Comparison of ENCODE assay signal across 1 cellular context in the genomic region with DNA sequence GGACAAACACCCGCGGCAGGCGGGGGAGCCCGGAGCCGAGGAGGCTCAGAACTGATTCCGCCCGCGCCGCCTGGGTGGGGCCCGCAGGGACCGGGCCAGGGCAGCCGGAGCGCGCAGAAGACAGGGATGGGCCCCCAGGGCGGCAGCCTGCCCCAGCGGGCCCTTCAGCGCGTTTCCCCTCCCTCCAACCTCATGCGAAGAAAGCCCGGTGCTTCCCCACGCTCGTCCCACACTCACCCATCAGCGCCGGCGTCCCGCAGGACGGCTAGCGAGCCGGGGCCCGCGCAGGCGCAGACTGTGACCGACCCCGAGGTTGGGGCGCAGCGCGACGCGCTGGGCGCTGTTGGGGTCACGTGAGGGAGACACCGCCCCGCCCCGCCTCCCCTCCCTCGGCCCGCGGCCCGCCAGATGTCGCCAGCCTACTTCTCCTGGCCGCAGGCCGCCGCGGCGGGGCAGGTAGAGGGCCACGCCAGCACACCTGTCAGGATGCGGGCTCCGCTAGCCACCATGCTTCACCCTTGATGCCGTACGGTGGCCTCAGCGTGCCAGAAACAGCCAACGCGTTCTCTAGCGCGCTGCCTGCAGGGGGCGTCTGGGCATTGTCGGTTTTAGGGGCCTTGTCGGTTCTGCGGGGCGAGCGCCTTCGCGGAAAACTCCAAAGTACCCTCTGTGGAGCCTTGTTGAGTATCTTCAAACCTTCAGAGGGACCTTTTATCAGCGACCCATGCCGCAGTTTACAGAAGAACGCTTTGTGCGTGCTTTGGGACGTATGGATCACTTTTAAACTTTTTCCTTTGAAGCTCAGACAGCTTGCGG.
A peak's percentile ranks its signal among the peaks of the same experiment; 100 is the strongest.
TF ChIP-seq lines count a peak whose summit lies in the region.

A gene with protein sequence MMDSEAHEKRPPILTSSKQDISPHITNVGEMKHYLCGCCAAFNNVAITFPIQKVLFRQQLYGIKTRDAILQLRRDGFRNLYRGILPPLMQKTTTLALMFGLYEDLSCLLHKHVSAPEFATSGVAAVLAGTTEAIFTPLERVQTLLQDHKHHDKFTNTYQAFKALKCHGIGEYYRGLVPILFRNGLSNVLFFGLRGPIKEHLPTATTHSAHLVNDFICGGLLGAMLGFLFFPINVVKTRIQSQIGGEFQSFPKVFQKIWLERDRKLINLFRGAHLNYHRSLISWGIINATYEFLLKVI (minus strand): TSS at position 297 of the 816 bp plus-strand sequence. CDS start 15,577 bp downstream, outside the sequence.

TF ChIP-seq in HepG2, 621 proteins besides CTCF, POLR2A, EP300 and RAD21 (continued from another document and continues in another):
- TF ChIP-seq, protein P1, sequence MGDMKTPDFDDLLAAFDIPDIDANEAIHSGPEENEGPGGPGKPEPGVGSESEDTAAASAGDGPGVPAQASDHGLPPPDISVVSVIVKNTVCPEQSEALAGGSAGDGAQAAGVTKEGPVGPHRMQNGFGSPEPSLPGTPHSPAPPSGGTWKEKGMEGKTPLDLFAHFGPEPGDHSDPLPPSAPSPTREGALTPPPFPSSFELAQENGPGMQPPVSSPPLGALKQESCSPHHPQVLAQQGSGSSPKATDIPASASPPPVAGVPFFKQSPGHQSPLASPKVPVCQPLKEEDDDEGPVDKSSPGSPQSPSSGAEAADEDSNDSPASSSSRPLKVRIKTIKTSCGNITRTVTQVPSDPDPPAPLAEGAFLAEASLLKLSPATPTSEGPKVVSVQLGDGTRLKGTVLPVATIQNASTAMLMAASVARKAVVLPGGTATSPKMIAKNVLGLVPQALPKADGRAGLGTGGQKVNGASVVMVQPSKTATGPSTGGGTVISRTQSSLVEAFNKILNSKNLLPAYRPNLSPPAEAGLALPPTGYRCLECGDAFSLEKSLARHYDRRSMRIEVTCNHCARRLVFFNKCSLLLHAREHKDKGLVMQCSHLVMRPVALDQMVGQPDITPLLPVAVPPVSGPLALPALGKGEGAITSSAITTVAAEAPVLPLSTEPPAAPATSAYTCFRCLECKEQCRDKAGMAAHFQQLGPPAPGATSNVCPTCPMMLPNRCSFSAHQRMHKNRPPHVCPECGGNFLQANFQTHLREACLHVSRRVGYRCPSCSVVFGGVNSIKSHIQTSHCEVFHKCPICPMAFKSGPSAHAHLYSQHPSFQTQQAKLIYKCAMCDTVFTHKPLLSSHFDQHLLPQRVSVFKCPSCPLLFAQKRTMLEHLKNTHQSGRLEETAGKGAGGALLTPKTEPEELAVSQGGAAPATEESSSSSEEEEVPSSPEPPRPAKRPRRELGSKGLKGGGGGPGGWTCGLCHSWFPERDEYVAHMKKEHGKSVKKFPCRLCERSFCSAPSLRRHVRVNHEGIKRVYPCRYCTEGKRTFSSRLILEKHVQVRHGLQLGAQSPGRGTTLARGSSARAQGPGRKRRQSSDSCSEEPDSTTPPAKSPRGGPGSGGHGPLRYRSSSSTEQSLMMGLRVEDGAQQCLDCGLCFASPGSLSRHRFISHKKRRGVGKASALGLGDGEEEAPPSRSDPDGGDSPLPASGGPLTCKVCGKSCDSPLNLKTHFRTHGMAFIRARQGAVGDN (CRISPR knock-in tag; IDR thresholded peaks at IDR 0.05): peak; percentile 98
- no peak for TF ChIP-seq ZNF776 (CRISPR knock-in tag; IDR thresholded peaks at IDR 0.05)
- no peak for TF ChIP-seq CAMTA2 (CRISPR knock-in tag; IDR thresholded peaks at IDR 0.05; ENCODE audit: borderline replicate concordance)
- TF ChIP-seq, protein P2, sequence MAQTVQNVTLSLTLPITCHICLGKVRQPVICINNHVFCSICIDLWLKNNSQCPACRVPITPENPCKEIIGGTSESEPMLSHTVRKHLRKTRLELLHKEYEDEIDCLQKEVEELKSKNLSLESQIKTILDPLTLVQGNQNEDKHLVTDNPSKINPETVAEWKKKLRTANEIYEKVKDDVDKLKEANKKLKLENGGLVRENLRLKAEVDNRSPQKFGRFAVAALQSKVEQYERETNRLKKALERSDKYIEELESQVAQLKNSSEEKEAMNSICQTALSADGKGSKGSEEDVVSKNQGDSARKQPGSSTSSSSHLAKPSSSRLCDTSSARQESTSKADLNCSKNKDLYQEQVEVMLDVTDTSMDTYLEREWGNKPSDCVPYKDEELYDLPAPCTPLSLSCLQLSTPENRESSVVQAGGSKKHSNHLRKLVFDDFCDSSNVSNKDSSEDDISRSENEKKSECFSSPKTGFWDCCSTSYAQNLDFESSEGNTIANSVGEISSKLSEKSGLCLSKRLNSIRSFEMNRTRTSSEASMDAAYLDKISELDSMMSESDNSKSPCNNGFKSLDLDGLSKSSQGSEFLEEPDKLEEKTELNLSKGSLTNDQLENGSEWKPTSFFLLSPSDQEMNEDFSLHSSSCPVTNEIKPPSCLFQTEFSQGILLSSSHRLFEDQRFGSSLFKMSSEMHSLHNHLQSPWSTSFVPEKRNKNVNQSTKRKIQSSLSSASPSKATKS (CRISPR knock-in tag; IDR thresholded peaks at IDR 0.05): no peak
- TF ChIP-seq TBP (CRISPR knock-in tag; IDR thresholded peaks at IDR 0.05): no peak
- no peak for TF ChIP-seq ZFAT (CRISPR knock-in tag; conservative IDR thresholded peaks at IDR 0.05)
- peak; percentile 39; the same call in 1 of the 2 replicates for TF ChIP-seq KLF6 (CRISPR knock-in tag; IDR thresholded peaks at IDR 0.05)
- peak; percentile 97 for TF ChIP-seq KMT2A (CRISPR knock-in tag; IDR thresholded peaks at IDR 0.05)
- TF ChIP-seq, protein P3, sequence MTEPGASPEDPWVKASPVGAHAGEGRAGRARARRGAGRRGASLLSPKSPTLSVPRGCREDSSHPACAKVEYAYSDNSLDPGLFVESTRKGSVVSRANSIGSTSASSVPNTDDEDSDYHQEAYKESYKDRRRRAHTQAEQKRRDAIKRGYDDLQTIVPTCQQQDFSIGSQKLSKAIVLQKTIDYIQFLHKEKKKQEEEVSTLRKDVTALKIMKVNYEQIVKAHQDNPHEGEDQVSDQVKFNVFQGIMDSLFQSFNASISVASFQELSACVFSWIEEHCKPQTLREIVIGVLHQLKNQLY (CRISPR knock-in tag; IDR thresholded peaks at IDR 0.05): peak; percentile 41; the same call in 1 of the 2 replicates
- no peak for TF ChIP-seq RBM39 (IDR thresholded peaks at IDR 0.05; ENCODE audit: low read depth, low read length, poor library complexity, severe bottlenecking)
- TF ChIP-seq, protein P4, sequence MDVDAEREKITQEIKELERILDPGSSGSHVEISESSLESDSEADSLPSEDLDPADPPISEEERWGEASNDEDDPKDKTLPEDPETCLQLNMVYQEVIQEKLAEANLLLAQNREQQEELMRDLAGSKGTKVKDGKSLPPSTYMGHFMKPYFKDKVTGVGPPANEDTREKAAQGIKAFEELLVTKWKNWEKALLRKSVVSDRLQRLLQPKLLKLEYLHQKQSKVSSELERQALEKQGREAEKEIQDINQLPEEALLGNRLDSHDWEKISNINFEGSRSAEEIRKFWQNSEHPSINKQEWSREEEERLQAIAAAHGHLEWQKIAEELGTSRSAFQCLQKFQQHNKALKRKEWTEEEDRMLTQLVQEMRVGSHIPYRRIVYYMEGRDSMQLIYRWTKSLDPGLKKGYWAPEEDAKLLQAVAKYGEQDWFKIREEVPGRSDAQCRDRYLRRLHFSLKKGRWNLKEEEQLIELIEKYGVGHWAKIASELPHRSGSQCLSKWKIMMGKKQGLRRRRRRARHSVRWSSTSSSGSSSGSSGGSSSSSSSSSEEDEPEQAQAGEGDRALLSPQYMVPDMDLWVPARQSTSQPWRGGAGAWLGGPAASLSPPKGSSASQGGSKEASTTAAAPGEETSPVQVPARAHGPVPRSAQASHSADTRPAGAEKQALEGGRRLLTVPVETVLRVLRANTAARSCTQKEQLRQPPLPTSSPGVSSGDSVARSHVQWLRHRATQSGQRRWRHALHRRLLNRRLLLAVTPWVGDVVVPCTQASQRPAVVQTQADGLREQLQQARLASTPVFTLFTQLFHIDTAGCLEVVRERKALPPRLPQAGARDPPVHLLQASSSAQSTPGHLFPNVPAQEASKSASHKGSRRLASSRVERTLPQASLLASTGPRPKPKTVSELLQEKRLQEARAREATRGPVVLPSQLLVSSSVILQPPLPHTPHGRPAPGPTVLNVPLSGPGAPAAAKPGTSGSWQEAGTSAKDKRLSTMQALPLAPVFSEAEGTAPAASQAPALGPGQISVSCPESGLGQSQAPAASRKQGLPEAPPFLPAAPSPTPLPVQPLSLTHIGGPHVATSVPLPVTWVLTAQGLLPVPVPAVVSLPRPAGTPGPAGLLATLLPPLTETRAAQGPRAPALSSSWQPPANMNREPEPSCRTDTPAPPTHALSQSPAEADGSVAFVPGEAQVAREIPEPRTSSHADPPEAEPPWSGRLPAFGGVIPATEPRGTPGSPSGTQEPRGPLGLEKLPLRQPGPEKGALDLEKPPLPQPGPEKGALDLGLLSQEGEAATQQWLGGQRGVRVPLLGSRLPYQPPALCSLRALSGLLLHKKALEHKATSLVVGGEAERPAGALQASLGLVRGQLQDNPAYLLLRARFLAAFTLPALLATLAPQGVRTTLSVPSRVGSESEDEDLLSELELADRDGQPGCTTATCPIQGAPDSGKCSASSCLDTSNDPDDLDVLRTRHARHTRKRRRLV (CRISPR knock-in tag; IDR thresholded peaks at IDR 0.05): 0 out of 2 replicates have a peak, but pooled peaks have one; percentile 39
- TF ChIP-seq NFATC3 (CRISPR knock-in tag; IDR thresholded peaks at IDR 0.05): 0 out of 2 replicates have a peak, but pooled peaks have one; percentile 79
- TF ChIP-seq ZNF749 (CRISPR knock-in tag; IDR thresholded peaks at IDR 0.05; ENCODE audit: borderline replicate concordance): peak; percentile 76; the same call in 1 of the 2 replicates
- no peak for TF ChIP-seq ZNF761 (CRISPR knock-in tag; conservative IDR thresholded peaks at IDR 0.05)
- peak; percentile 82; the same call in 1 of the 2 replicates for TF ChIP-seq STAT5B (CRISPR knock-in tag; IDR thresholded peaks at IDR 0.05)
- TF ChIP-seq ZNF24 (IDR thresholded peaks at IDR 0.05): no peak; the same call in 1 of the 2 replicates
- no peak for TF ChIP-seq KLF15 (CRISPR knock-in tag; IDR thresholded peaks at IDR 0.05; ENCODE audit: borderline replicate concordance)
- TF ChIP-seq, protein P5, sequence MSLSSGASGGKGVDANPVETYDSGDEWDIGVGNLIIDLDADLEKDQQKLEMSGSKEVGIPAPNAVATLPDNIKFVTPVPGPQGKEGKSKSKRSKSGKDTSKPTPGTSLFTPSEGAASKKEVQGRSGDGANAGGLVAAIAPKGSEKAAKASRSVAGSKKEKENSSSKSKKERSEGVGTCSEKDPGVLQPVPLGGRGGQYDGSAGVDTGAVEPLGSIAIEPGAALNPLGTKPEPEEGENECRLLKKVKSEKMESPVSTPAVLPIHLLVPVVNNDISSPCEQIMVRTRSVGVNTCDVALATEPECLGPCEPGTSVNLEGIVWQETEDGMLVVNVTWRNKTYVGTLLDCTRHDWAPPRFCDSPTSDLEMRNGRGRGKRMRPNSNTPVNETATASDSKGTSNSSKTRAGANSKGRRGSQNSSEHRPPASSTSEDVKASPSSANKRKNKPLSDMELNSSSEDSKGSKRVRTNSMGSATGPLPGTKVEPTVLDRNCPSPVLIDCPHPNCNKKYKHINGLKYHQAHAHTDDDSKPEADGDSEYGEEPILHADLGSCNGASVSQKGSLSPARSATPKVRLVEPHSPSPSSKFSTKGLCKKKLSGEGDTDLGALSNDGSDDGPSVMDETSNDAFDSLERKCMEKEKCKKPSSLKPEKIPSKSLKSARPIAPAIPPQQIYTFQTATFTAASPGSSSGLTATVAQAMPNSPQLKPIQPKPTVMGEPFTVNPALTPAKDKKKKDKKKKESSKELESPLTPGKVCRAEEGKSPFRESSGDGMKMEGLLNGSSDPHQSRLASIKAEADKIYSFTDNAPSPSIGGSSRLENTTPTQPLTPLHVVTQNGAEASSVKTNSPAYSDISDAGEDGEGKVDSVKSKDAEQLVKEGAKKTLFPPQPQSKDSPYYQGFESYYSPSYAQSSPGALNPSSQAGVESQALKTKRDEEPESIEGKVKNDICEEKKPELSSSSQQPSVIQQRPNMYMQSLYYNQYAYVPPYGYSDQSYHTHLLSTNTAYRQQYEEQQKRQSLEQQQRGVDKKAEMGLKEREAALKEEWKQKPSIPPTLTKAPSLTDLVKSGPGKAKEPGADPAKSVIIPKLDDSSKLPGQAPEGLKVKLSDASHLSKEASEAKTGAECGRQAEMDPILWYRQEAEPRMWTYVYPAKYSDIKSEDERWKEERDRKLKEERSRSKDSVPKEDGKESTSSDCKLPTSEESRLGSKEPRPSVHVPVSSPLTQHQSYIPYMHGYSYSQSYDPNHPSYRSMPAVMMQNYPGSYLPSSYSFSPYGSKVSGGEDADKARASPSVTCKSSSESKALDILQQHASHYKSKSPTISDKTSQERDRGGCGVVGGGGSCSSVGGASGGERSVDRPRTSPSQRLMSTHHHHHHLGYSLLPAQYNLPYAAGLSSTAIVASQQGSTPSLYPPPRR (CRISPR knock-in tag; IDR thresholded peaks at IDR 0.05; ENCODE audit: borderline replicate concordance): peak; percentile 38; the same call in 1 of the 2 replicates
- TF ChIP-seq, protein P6, sequence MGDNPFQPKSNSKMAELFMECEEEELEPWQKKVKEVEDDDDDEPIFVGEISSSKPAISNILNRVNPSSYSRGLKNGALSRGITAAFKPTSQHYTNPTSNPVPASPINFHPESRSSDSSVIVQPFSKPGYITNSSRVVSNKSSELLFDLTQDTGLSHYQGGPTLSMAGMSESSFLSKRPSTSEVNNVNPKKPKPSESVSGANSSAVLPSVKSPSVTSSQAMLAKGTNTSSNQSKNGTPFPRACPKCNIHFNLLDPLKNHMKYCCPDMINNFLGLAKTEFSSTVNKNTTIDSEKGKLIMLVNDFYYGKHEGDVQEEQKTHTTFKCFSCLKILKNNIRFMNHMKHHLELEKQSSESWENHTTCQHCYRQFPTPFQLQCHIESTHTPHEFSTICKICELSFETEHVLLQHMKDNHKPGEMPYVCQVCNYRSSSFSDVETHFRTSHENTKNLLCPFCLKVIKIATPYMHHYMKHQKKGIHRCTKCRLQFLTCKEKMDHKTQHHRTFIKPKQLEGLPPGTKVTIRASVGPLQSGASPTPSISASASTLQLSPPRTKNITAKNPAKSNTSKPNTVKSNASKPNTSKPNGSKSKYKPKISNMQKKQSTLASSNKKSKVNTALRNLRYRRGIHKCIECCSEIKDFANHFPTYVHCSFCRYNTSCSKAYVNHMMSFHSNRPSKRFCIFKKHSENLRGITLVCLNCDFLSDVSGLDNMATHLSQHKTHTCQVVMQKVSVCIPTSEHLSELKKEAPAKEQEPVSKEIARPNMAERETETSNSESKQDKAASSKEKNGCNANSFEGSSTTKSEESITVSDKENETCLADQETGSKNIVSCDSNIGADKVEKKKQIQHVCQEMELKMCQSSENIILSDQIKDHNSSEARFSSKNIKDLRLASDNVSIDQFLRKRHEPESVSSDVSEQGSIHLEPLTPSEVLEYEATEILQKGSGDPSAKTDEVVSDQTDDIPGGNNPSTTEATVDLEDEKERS (CRISPR knock-in tag; IDR thresholded peaks at IDR 0.05): 0 out of 2 replicates have a peak, but pooled peaks have one; percentile 26
- peak; percentile 71 for TF ChIP-seq ELF1 (CRISPR knock-in tag; IDR thresholded peaks at IDR 0.05)
- TF ChIP-seq BCL6 (CRISPR knock-in tag; IDR thresholded peaks at IDR 0.05): peak; percentile 77
- TF ChIP-seq, protein P7, sequence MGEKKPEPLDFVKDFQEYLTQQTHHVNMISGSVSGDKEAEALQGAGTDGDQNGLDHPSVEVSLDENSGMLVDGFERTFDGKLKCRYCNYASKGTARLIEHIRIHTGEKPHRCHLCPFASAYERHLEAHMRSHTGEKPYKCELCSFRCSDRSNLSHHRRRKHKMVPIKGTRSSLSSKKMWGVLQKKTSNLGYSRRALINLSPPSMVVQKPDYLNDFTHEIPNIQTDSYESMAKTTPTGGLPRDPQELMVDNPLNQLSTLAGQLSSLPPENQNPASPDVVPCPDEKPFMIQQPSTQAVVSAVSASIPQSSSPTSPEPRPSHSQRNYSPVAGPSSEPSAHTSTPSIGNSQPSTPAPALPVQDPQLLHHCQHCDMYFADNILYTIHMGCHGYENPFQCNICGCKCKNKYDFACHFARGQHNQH (CRISPR knock-in tag; IDR thresholded peaks at IDR 0.05): peak; percentile 89
- peak; percentile 97 for TF ChIP-seq HOXA3 (CRISPR knock-in tag; IDR thresholded peaks at IDR 0.05)
- TF ChIP-seq ZNF557 (CRISPR knock-in tag; IDR thresholded peaks at IDR 0.05): 0 out of 2 replicates have a peak, but pooled peaks have one; percentile 22
- no peak for TF ChIP-seq HDAC6 (IDR thresholded peaks at IDR 0.05; ENCODE audit: low read depth, low read length)
- peak; percentile 64 for TF ChIP-seq AGO1 (IDR thresholded peaks at IDR 0.05; ENCODE audit: low read depth, low read length, poor library complexity, severe bottlenecking)
